In genomic region chr17:78343099-78343432, GRCh38 we compare ENCODE assay signal across 8 cellular contexts. TPM values are rescaled to one million over a fixed set of nuclear protein-coding genes. Genes with fewer than 3 reads are reported as not detected.
A peak's percentile ranks its signal among the peaks of the same experiment; 100 is the strongest.
DNase-seq lines count a peak whose midpoint lies in the region; ATAC-seq lines count a peak whose summit lies in the region.

No MANE protein-coding gene starts in this region.

- peak; percentile 27 for ATAC-seq in stimulated activated naive CD8-positive, alpha-beta T cell treated with anti-CD3 and anti-CD28 coated beads, Interleukin-15, amount 100 ng/mL, for 72 hours
- ATAC-seq in HG02852 (IDR thresholded peaks at IDR 0.05; ENCODE audit: unreplicated experiment) (no peak), GM19035 (IDR thresholded peaks at IDR 0.05; ENCODE audit: unreplicated experiment) (no peak), GM18868 (IDR thresholded peaks at IDR 0.05; ENCODE audit: unreplicated experiment) (no peak)

- H3K9me3 Mint-ChIP-seq in stimulated activated naive CD8-positive, alpha-beta T cell treated with anti-CD3 and anti-CD28 coated beads, Interleukin-15, amount 100 ng/mL, for 72 hours = no peaks in the 10 kb centered on the region

- peaks cover 7% of the 10 kb centered on the region for H3K27me3 Mint-ChIP-seq in stimulated activated naive CD8-positive, alpha-beta T cell treated with anti-CD3 and anti-CD28 coated beads, Interleukin-15, amount 100 ng/mL, for 72 hours

- WGBS in adipose tissue, 3 donors = 3 to 33% (median 3%) methylated on average over 6 of the region's 6 CpGs

- peak overlapping the region; percentile 75 to 78 for H3K4me3 Mint-ChIP-seq in stimulated activated naive CD8-positive, alpha-beta T cell treated with anti-CD3 and anti-CD28 coated beads, Interleukin-15, amount 100 ng/mL, for 72 hours

- H3K27ac ChIP-seq in adipose tissue (ENCODE audit: low read depth, low read length) = peak overlapping the region; percentile 89

- DNase-seq in AG20443 (ENCODE audit: low spot score) = peak; percentile 94
- peak; percentile 36 for DNase-seq in KBM-7
- peak; percentile 99 for DNase-seq in hepatic stellate cell (ENCODE audit: low spot score)
- no peak for DNase-seq in stimulated activated naive CD8-positive, alpha-beta T cell treated with anti-CD3 and anti-CD28 coated beads, Interleukin-15, amount 100 ng/mL, for 72 hours

- H3K27ac Mint-ChIP-seq in stimulated activated naive CD8-positive, alpha-beta T cell treated with anti-CD3 and anti-CD28 coated beads, Interleukin-15, amount 100 ng/mL, for 72 hours = peak overlapping the region; percentile 88 to 93

- in situ Hi-C loops in KBM-7 (cut with MboI; ENCODE audit: low pct_unique_long_range_greater_than_20kb, low sequenced_read_pairs) = no loop called here

- H3K4me1 Mint-ChIP-seq in stimulated activated naive CD8-positive, alpha-beta T cell treated with anti-CD3 and anti-CD28 coated beads, Interleukin-15, amount 100 ng/mL, for 72 hours = peaks cover 65% of the 10 kb centered on the region

RNA-seq across cellular contexts. Expression of gene SOCS3, which starts 16.8 kb away (rescaled TPM):
- polyA plus RNA-seq in adipose tissue = 1,000 to 10,000 TPM in 1 of 3 donors, 100 to 1,000 TPM in 1, 10 to 100 TPM in 1; 33.1 to 1,268 (median 796) TPM

RNA-seq across cellular contexts. Expression of gene PGS1, which starts 35.4 kb away (rescaled TPM):
- 10 to 100 TPM; 14.2 to 55.2 (median 28.3) TPM for polyA plus RNA-seq in adipose tissue

Comparison
In these comparisons a context has a peak if more than half of its experiments do, and no peak if none do; other contexts are left out.
1. DNase-seq: peak in AG20443 (single experiment), KBM-7 (single experiment) and hepatic stellate cell (single experiment); none in stimulated activated naive CD8-positive, alpha-beta T cell treated with anti-CD3 and anti-CD28 coated beads, Interleukin-15, amount 100 ng/mL, for 72 hours (0 of 2).